Comparison of ENCODE assay signal across 1 cellular context in the genomic region with DNA sequence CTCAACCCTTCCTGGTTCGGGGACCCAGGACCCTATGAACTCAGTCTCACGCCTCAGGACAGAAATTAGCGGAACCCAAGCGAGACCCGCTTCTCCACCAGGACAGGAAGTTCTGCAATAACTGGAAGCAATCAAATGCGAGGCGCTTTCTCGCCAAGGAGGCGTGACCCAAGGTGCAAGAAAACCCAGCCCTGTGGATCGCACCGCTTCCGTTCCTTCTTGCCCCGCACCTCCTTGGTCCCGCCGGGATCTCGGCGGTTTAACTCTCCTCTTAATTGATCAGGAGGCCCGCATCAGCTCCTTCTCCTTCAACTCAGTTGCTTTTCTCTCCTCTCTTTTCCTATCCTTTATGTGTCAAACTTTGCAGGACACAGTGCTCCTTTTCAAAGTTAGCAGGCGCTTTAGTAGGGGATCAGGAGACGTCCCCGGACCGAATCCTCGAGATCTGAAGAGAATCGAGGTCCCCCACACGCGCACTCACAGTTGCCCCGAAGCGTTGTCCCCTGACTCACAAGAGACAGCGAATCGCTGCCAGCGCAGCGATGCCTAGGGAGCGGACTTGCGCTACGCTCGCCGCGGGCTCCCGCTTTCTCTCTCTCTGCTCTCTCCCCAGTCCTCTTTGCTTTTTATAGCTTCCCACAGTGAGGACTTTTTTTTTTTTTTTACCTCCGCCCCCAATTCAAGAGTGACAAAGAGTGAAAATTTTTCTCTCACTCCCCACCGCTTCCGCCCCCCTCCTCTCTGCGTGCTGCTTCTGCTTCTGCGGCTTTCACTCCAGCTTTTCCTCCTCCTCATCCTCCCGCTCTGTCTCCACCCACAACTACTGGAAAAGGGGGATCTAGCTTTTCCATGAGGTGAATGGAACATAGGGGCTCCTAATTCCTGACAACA.
TF ChIP-seq lines count a peak whose summit lies in the region.

A gene with protein sequence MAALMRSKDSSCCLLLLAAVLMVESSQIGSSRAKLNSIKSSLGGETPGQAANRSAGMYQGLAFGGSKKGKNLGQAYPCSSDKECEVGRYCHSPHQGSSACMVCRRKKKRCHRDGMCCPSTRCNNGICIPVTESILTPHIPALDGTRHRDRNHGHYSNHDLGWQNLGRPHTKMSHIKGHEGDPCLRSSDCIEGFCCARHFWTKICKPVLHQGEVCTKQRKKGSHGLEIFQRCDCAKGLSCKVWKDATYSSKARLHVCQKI (minus strand): TSS at position 603 of the 891 bp plus-strand sequence. CDS start 722 bp downstream, outside the sequence.

TF ChIP-seq in A549, 52 proteins besides CTCF, POLR2A, EP300 and RAD21 (continued from another document):
- TF ChIP-seq, protein P1, sequence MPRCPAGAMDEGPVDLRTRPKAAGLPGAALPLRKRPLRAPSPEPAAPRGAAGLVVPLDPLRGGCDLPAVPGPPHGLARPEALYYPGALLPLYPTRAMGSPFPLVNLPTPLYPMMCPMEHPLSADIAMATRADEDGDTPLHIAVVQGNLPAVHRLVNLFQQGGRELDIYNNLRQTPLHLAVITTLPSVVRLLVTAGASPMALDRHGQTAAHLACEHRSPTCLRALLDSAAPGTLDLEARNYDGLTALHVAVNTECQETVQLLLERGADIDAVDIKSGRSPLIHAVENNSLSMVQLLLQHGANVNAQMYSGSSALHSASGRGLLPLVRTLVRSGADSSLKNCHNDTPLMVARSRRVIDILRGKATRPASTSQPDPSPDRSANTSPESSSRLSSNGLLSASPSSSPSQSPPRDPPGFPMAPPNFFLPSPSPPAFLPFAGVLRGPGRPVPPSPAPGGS (IDR thresholded peaks at IDR 0.05), result no peak
- TF ChIP-seq, protein P2, sequence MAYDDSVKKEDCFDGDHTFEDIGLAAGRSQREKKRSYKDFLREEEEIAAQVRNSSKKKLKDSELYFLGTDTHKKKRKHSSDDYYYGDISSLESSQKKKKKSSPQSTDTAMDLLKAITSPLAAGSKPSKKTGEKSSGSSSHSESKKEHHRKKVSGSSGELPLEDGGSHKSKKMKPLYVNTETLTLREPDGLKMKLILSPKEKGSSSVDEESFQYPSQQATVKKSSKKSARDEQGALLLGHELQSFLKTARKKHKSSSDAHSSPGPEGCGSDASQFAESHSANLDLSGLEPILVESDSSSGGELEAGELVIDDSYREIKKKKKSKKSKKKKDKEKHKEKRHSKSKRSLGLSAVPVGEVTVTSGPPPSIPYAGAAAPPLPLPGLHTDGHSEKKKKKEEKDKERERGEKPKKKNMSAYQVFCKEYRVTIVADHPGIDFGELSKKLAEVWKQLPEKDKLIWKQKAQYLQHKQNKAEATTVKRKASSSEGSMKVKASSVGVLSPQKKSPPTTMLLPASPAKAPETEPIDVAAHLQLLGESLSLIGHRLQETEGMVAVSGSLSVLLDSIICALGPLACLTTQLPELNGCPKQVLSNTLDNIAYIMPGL (CRISPR knock-in tag; IDR thresholded peaks at IDR 0.05; ENCODE audit: borderline replicate concordance), result no peak
- no peak for TF ChIP-seq ZFP36 (IDR thresholded peaks at IDR 0.05; ENCODE audit: borderline replicate concordance, partially characterized antibody)
- TF ChIP-seq CHD4 (IDR thresholded peaks at IDR 0.05; ENCODE audit: borderline replicate concordance), result no peak
- TF ChIP-seq, protein P3, sequence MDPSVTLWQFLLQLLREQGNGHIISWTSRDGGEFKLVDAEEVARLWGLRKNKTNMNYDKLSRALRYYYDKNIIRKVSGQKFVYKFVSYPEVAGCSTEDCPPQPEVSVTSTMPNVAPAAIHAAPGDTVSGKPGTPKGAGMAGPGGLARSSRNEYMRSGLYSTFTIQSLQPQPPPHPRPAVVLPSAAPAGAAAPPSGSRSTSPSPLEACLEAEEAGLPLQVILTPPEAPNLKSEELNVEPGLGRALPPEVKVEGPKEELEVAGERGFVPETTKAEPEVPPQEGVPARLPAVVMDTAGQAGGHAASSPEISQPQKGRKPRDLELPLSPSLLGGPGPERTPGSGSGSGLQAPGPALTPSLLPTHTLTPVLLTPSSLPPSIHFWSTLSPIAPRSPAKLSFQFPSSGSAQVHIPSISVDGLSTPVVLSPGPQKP (IDR thresholded peaks at IDR 0.05; ENCODE audit: low read depth, low read length), result no peak
- no peak for TF ChIP-seq CEBPB (IDR thresholded peaks at IDR 0.05)
